10 cellular contexts compared by ENCODE assay signal in genomic region chr6:5994999-5995698, GRCh38. TPM values are rescaled to one million over a fixed set of nuclear protein-coding genes. Genes with fewer than 3 reads are reported as not detected.
DNase-seq lines count a peak whose midpoint lies in the region; ATAC-seq and TF ChIP-seq lines count a peak whose summit lies in the region.
"Had no signal": no experiment of that assay in that cellular context is flagged by ENCODE, and none has a peak within 500 bp of the region (broad histone marks: within the 10 kb centered on the region; RNA-seq: fewer than 3 reads in every experiment).

No MANE protein-coding gene starts in this region.

- H3K56ac ChIP-seq in IMR-90 (ENCODE audit: extremely low read depth, insufficient read depth, low read length), result no peak overlapping the region

- H3K4ac ChIP-seq in IMR-90 (ENCODE audit: low read depth, low read length), result no peak overlapping the region

- no peaks in the 10 kb centered on the region for H3K9me3 Mint-ChIP-seq in CD8-positive, alpha-beta T cell
- H3K9me3 Mint-ChIP-seq in neural crest cell, result no peaks in the 10 kb centered on the region

- H2BK15ac ChIP-seq in IMR-90 (ENCODE audit: low read depth, low read length), result no peak overlapping the region

- dilution Hi-C loops in IMR-90 (cut with HindIII; ENCODE audit: low sequenced_read_pairs, unreplicated experiment), result no loop called here

- no peaks in the 10 kb centered on the region for H3K36me3 ChIP-seq in CD8-positive, alpha-beta T cell (ENCODE audit: insufficient read depth, low read length)
- no peaks in the 10 kb centered on the region for H3K36me3 ChIP-seq in IMR-90 (ENCODE audit: control insufficient read depth, insufficient read depth, low read length)
- H3K36me3 ChIP-seq in effector memory CD4-positive, alpha-beta T cell (ENCODE audit: control insufficient read depth, insufficient read depth, low read length), result no peaks in the 10 kb centered on the region
- no peaks in the 10 kb centered on the region for H3K36me3 ChIP-seq in prostate gland

- H3K4me2 ChIP-seq in IMR-90 (ENCODE audit: low read depth, low read length), result no peak overlapping the region

- no peak for TF ChIP-seq POLR2A in IMR-90 (IDR thresholded peaks at IDR 0.05; ENCODE audit: low read depth, low read length)
- no peak for TF ChIP-seq POLR2A in prostate gland (IDR thresholded peaks at IDR 0.05)

- no peak overlapping the region for H2BK20ac ChIP-seq in IMR-90 (ENCODE audit: low read depth, low read length)

- H3K4me3 ChIP-seq in CD8-positive, alpha-beta T cell (ENCODE audit: low read depth, low read length), result no peak overlapping the region
- H3K4me3 ChIP-seq in IMR-90 (ENCODE audit: insufficient read depth, low read depth, low read length) (no peak overlapping the region), prostate gland (no peak overlapping the region)
- peak overlapping the region; percentile 2 for H3K4me3 ChIP-seq in effector memory CD4-positive, alpha-beta T cell (ENCODE audit: insufficient read depth, low read depth, low read length, poor library complexity, severe bottlenecking)

- no peak overlapping the region for H3K18ac ChIP-seq in IMR-90 (ENCODE audit: low read depth, low read length)

- H3K9me3 ChIP-seq in CD8-positive, alpha-beta T cell (ENCODE audit: low read length), result no peaks in the 10 kb centered on the region
- peaks cover 1% of the 10 kb centered on the region; the same call in 1 of the 2 replicates for H3K9me3 ChIP-seq in IMR-90 (ENCODE audit: control insufficient read depth, insufficient read depth, low read length)
- no peaks in the 10 kb centered on the region for H3K9me3 ChIP-seq in effector memory CD4-positive, alpha-beta T cell (ENCODE audit: control insufficient read depth, low read length)
- no peaks in the 10 kb centered on the region for H3K9me3 ChIP-seq in prostate gland

- H3K14ac ChIP-seq in IMR-90 (replicated peaks; ENCODE audit: low read depth, low read length), result no peak overlapping the region

- 0% methylated on average over 1 of the region's 27 CpGs; no CpG with 5 or more reads in 1 of the 2 experiments for WGBS in IMR-90 (ENCODE audit: extremely low coverage in 2 of 2, insufficient read length in 1 of 2), 2 experiments
- 11% methylated on average over 27 of the region's 27 CpGs for WGBS in prostate gland

- no peak overlapping the region for H2AK5ac ChIP-seq in IMR-90 (ENCODE audit: low read depth, low read length)

- peaks cover 52% of the 10 kb centered on the region for H3K4me1 ChIP-seq in CD8-positive, alpha-beta T cell (ENCODE audit: insufficient read depth, low read length)
- H3K4me1 ChIP-seq in IMR-90 (ENCODE audit: control insufficient read depth, insufficient read depth, low read length), result no peaks in the 10 kb centered on the region; the same call in 1 of the 2 replicates
- peaks cover 52% of the 10 kb centered on the region for H3K4me1 ChIP-seq in effector memory CD4-positive, alpha-beta T cell (ENCODE audit: control insufficient read depth, insufficient read depth, low read length, poor library complexity, severe bottlenecking)
- no peaks in the 10 kb centered on the region for H3K4me1 ChIP-seq in prostate gland (replicated peaks)

- no peak overlapping the region for H3K23ac ChIP-seq in IMR-90 (ENCODE audit: low read depth, low read length)

- no peak overlapping the region for H4K5ac ChIP-seq in IMR-90 (ENCODE audit: low read depth, low read length)

- H3K79me1 ChIP-seq in IMR-90 (ENCODE audit: low read depth in 1 of 2, low read length in 2 of 2), result no peaks in the 10 kb centered on the region

- no peak overlapping the region for H4K8ac ChIP-seq in IMR-90 (ENCODE audit: low read depth in 2 of 2, low read length in 2 of 2)

- CTCF ChIA-PET in CD8-positive, alpha-beta T cell (lab: Charles Lee), result interaction anchor here (1.0 to 1.2 kb wide), 3 partner anchors 9 to 524 kb away, joined by 3 to 4 read pairs (median 3); partner anchors contain the start of gene NRN1
- CTCF ChIA-PET in IMR-90 (lab: Yijun Ruan, JAX), result no interaction called here

- no peak overlapping the region for H3K9ac ChIP-seq in IMR-90 (ENCODE audit: low read depth, low read length)

- BruUV-seq in IMR-90 (replicated peaks; lab: Mats Ljungman, UMichigan), result no TSS peak

- H3K27me3 Mint-ChIP-seq in CD8-positive, alpha-beta T cell (ENCODE audit: low read depth), result peaks cover 73% of the 10 kb centered on the region
- H3K27me3 Mint-ChIP-seq in neural crest cell (ENCODE audit: low read depth), result peaks cover 98% of the 10 kb centered on the region

- H3K27ac ChIP-seq in CD8-positive, alpha-beta T cell (ENCODE audit: low read depth, low read length), result no peak overlapping the region
- no peak overlapping the region for H3K27ac ChIP-seq in IMR-90 (ENCODE audit: insufficient read depth, low read length)
- H3K27ac ChIP-seq in effector memory CD4-positive, alpha-beta T cell (ENCODE audit: insufficient read depth, low read length, poor library complexity, severe bottlenecking), result no peak overlapping the region
- no peak overlapping the region for H3K27ac ChIP-seq in prostate gland

- H2AK9ac ChIP-seq in IMR-90 (replicated peaks; ENCODE audit: low read depth, low read length, poor library complexity), result no peak overlapping the region

- no peak for ATAC-seq in CD8-positive, alpha-beta T cell
- ATAC-seq in IMR-90 (ENCODE audit: low read depth) (no peak), HG03354 (IDR thresholded peaks at IDR 0.05; ENCODE audit: poor library complexity, severe bottlenecking, unreplicated experiment) (no peak), GM19463 (IDR thresholded peaks at IDR 0.05; ENCODE audit: unreplicated experiment) (no peak), HG03457 (IDR thresholded peaks at IDR 0.05; ENCODE audit: unreplicated experiment) (no peak)

- POLR2A ChIA-PET in CD8-positive, alpha-beta T cell (lab: Charles Lee), result interaction anchor here (0.6 to 1.2 kb wide), 2 partner anchors 327 to 614 kb away, joined by 4 read pairs; no protein-coding TSS in a partner anchor
- POLR2A ChIA-PET in IMR-90 (lab: Charles Lee; ENCODE audit: unreplicated experiment), result no interaction called here

- peaks cover 4% of the 10 kb centered on the region for H3K36me3 Mint-ChIP-seq in CD8-positive, alpha-beta T cell
- peaks cover 15% of the 10 kb centered on the region for H3K36me3 Mint-ChIP-seq in neural crest cell (ENCODE audit: low read depth)

- in situ Hi-C loops in IMR-90 (cut with MboI; ENCODE audit: low sequenced_read_pairs), result loop anchor here (25.0 kb wide), 1 partner anchor 533 kb away; no protein-coding TSS in a partner anchor

- no peak for TF ChIP-seq CTCF in CD8-positive, alpha-beta T cell (IDR thresholded peaks at IDR 0.05)
- TF ChIP-seq CTCF in IMR-90 (conservative IDR thresholded peaks at IDR 0.05; ENCODE audit: low read depth, low read length) (no peak), neural crest cell (conservative IDR thresholded peaks at IDR 0.05) (no peak), prostate gland (IDR thresholded peaks at IDR 0.05) (no peak)

- no peak overlapping the region for H2BK5ac ChIP-seq in IMR-90 (ENCODE audit: low read depth, low read length, poor library complexity, severe bottlenecking)

- H2BK120ac ChIP-seq in IMR-90 (ENCODE audit: low read depth, low read length), result no peak overlapping the region

- H3K27ac Mint-ChIP-seq in CD8-positive, alpha-beta T cell, result no peak overlapping the region
- no peak overlapping the region for H3K27ac Mint-ChIP-seq in neural crest cell (ENCODE audit: unreplicated experiment)

- intact Hi-C loops in CD8-positive, alpha-beta T cell (cut with DNase I, micrococcal nuclease), result loop anchor here (5.0 to 10.0 kb wide), 2 partner anchors 733 to 1860 kb away; partner anchors contain the start of genes ECI2 (in 1 of the 2), FARS2 (in 1 of the 2) and LYRM4 (in 1 of the 2)
- intact Hi-C loops in IMR-90 (cut with micrococcal nuclease), result loop anchor here (5.0 kb wide), 1 partner anchor 573 kb away; no protein-coding TSS in a partner anchor
- intact Hi-C loops in prostate gland (cut with DNase I), result loop anchor here (10.0 kb wide), 1 partner anchor 850 kb away; no protein-coding TSS in a partner anchor

- H3K4me3 Mint-ChIP-seq in CD8-positive, alpha-beta T cell, result peak overlapping the region; percentile 92
- peak overlapping the region; percentile 95 for H3K4me3 Mint-ChIP-seq in neural crest cell

- peaks cover 59% of the 10 kb centered on the region for H3K27me3 ChIP-seq in CD8-positive, alpha-beta T cell (ENCODE audit: insufficient read depth, low read length)
- H3K27me3 ChIP-seq in IMR-90 (ENCODE audit: control insufficient read depth, insufficient read depth, low read length) (peaks cover 64% of the 10 kb centered on the region), prostate gland (replicated peaks; ENCODE audit: insufficient read depth) (peaks cover 63% of the 10 kb centered on the region)
- H3K27me3 ChIP-seq in effector memory CD4-positive, alpha-beta T cell (replicated peaks; ENCODE audit: control insufficient read depth, insufficient read depth, low read length, poor library complexity, severe bottlenecking), result peaks cover 74% of the 10 kb centered on the region

- no peaks in the 10 kb centered on the region for H3K9me1 ChIP-seq in IMR-90 (ENCODE audit: insufficient read depth, low read length)

- no peaks in the 10 kb centered on the region; the same call in 1 of the 2 replicates for H4K20me1 ChIP-seq in IMR-90 (ENCODE audit: insufficient read depth, low read length)

- peak overlapping the region; percentile 80 for H2AFZ ChIP-seq in IMR-90 (replicated peaks; ENCODE audit: low read length, poor library complexity)

- no peak overlapping the region for H4K91ac ChIP-seq in IMR-90 (ENCODE audit: insufficient read depth, low read depth, low read length)

- H3K4me1 Mint-ChIP-seq in CD8-positive, alpha-beta T cell (ENCODE audit: low read depth), result peaks cover 48% of the 10 kb centered on the region
- peaks cover 44% of the 10 kb centered on the region for H3K4me1 Mint-ChIP-seq in neural crest cell

- DNase-seq in CD8-positive, alpha-beta T cell, result no peak
- DNase-seq in IMR-90 (no peak), neural crest cell (ENCODE audit: low read depth, low spot score) (no peak), prostate gland (ENCODE audit: low spot score) (no peak)
- DNase-seq in effector memory CD4-positive, alpha-beta T cell, result no peak
- DNase-seq: mammary epithelial cell, MV-4-11 had no signal

- no peak for TF ChIP-seq RAD21 in IMR-90 (IDR thresholded peaks at IDR 0.05; ENCODE audit: low read length)

TF ChIP-seq in IMR-90, 13 proteins besides CTCF, POLR2A, EP300 and RAD21 (continues in another document):
- no peak for TF ChIP-seq RFX5 (IDR thresholded peaks at IDR 0.05; ENCODE audit: low read depth, low read length)
- TF ChIP-seq MXI1 (IDR thresholded peaks at IDR 0.05; ENCODE audit: borderline replicate concordance, low read depth, low read length), result no peak
- TF ChIP-seq NFE2L2 (IDR thresholded peaks at IDR 0.05; ENCODE audit: low read depth, low read length), result no peak
- TF ChIP-seq MAFK (IDR thresholded peaks at IDR 0.05; ENCODE audit: low read depth, low read length), result no peak
- TF ChIP-seq RCOR1 (IDR thresholded peaks at IDR 0.05; ENCODE audit: insufficient replicate concordance, low read length), result no peak

RNA-seq across cellular contexts. Expression of gene NRN1, which starts 11.6 kb away (rescaled TPM):
- under 1 TPM in 1 of 2 experiments, not detected in 1; 0.57 TPM for total RNA-seq in CD8-positive, alpha-beta T cell
- total RNA-seq in IMR-90 (2012; rRNA removed), result 0.28 TPM in 1 of 2 replicates, not detected in the other
- polyA plus RNA-seq in IMR-90 (2012; rRNA removed), result not detected in 2 replicates
- not detected in 2 replicates for polyA plus RNA-seq in IMR-90 (2012; cell fraction: cytosol; rRNA removed)
- polyA plus RNA-seq in IMR-90 (2012; cell fraction: nucleus; rRNA removed; ENCODE audit: low replicate concordance), result not detected in 2 replicates
- total RNA-seq in neural crest cell, result 1.3 and 1.5 TPM in 2 replicates
- 1 to 10 TPM; 1.1 TPM for total RNA-seq in prostate gland
- polyA plus RNA-seq: mammary epithelial cell had no signal
